ENCODE assay signal across 1 cellular context in genomic region chr7:27936244-27937102, GRCh38.
TF ChIP-seq lines count a peak whose summit lies in the region.

No MANE protein-coding gene starts in this region.

TF ChIP-seq in GM23338, 12 proteins besides CTCF, POLR2A, EP300 and RAD21 (continued from another document):
- no peak for TF ChIP-seq ETS1 (IDR thresholded peaks at IDR 0.05)
- no peak for TF ChIP-seq EZH2 (IDR thresholded peaks at IDR 0.05; ENCODE audit: low read depth, unreplicated experiment)
- TF ChIP-seq ZNF462 (CRISPR knock-in tag; IDR thresholded peaks at IDR 0.05) = no peak
